31 cellular contexts compared by ENCODE assay signal in the genomic region with DNA sequence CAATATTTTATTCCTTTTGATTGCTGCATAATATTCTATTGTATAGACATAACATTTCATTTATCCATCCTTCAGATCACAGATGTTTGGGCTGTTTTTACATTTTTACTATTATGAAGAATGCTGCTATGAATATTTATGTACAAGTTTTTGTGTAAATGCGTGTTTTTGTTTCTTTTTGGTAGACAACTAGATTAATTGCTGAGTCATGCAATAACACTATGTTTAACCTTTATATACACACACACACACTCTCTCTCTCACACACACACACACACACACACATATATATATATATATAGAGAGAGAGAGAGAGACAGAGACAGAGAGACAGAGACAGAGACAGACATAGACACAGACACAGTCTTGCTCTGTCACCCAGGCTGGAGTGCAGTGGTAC.
"Had no signal": no experiment of that assay in that cellular context is flagged by ENCODE, and none has a peak within 500 bp of the region (broad histone marks: within the 10 kb centered on the region; RNA-seq: fewer than 3 reads in every experiment).

No MANE protein-coding gene starts in this region.

- H3K36me3 Mint-ChIP-seq: natural killer cell; neural progenitor cell; stimulated activated memory B cell treated with anti-CD40 and anti-IgM and Interleukin-4, amounts not matched to agents 10 μg/mL and 1 μg/mL and 100 μg/mL, for 72 hours; type B pancreatic cell had no signal

- H3K27ac ChIP-seq: neural progenitor cell, ovary, parathyroid adenoma, psoas muscle, skin epidermis, spleen, suprapubic skin, testis, tibial artery, transverse colon, upper lobe of right lung, uterus had no signal

- H3K27me3 Mint-ChIP-seq: progenitor cell of endocrine pancreas; stimulated activated memory B cell treated with anti-CD40 and anti-IgM and Interleukin-4, amounts not matched to agents 10 μg/mL and 1 μg/mL and 100 μg/mL, for 72 hours; stimulated activated naive CD8-positive, alpha-beta T cell treated with anti-CD3 and anti-CD28 coated beads, Interleukin-15, amount 100 ng/mL, for 72 hours; type B pancreatic cell had no signal

- H3K4me1 Mint-ChIP-seq: natural killer cell; nephron; stimulated activated memory B cell treated with anti-CD40 and anti-IgM and Interleukin-4, amounts not matched to agents 10 μg/mL and 1 μg/mL and 100 μg/mL, for 72 hours; stimulated activated naive CD8-positive, alpha-beta T cell treated with anti-CD3 and anti-CD28 coated beads, Interleukin-15, amount 100 ng/mL, for 72 hours had no signal

- H3K9me3 ChIP-seq: ovary, psoas muscle, suprapubic skin, testis, tibial artery, transverse colon, upper lobe of right lung, uterus had no signal

- H3K27me3 ChIP-seq: neural progenitor cell, ovary, spleen, suprapubic skin, testis, tibial artery, transverse colon, upper lobe of right lung, uterus had no signal

- H3K4me3 ChIP-seq: neural progenitor cell, ovary, psoas muscle, skin epidermis, smooth muscle cell, spleen, suprapubic skin, testis, tibial artery, transverse colon, upper lobe of right lung, uterus had no signal

- H3K9me3 Mint-ChIP-seq: nephron, neural progenitor cell, type B pancreatic cell had no signal

- H3K4me1 ChIP-seq: neural progenitor cell, parathyroid adenoma, psoas muscle, spleen, suprapubic skin, testis, tibial artery, transverse colon, upper lobe of right lung, uterus had no signal

- H3K36me3 ChIP-seq: neural progenitor cell, ovary, spleen, suprapubic skin, tibial artery, transverse colon, upper lobe of right lung, uterus had no signal

- DNase-seq: natural killer cell; occipital lobe; ovary; posterior cingulate gyrus; psoas muscle; right cardiac atrium; spleen; stimulated activated CD4-positive, alpha-beta T cell treated with anti-CD3 and anti-CD28 coated beads, Interleukin-12 subunit alpha, Interleukin-12 subunit beta, amount 100 ng/mL, for 4 hours; stimulated activated CD4-positive, alpha-beta T cell treated with anti-CD3 and anti-CD28 coated beads, Interleukin-1b, Interleukin-23, amount 100 ng/mL, for 48 hours; stimulated activated CD4-positive, alpha-beta T cell treated with anti-CD3 and anti-CD28 coated beads, Interleukin-4, amount 100 ng/mL, for 1 hour; stimulated activated CD4-positive, alpha-beta T cell treated with anti-CD3 and anti-CD28 coated beads, Interleukin-4, amount 100 ng/mL, for 4 hours; stimulated activated CD8-positive, alpha-beta memory T cell treated with anti-CD3 and anti-CD28 coated beads, Interleukin-4, amount 100 ng/mL, for 48 hours; stimulated activated naive CD4-positive, alpha-beta T cell; stimulated activated naive CD8-positive, alpha-beta T cell treated with anti-CD3 and anti-CD28 coated beads, Interleukin-15, amount 100 ng/mL, for 72 hours; stimulated activated naive CD8-positive, alpha-beta T cell treated with anti-CD3 and anti-CD28 coated beads, Interleukin-15, Interleukin-2, amounts not matched to agents 100 U/mL and 50 U/mL, for 24 hours; substantia nigra; testis; tibial artery; transverse colon; upper lobe of right lung; uterus had no signal

- H3K4me2 ChIP-seq: neural progenitor cell, smooth muscle cell had no signal

- H3K4me3 Mint-ChIP-seq: natural killer cell; nephron; neural progenitor cell; stimulated activated memory B cell treated with anti-CD40 and anti-IgM and Interleukin-4, amounts not matched to agents 10 μg/mL and 1 μg/mL and 100 μg/mL, for 72 hours; stimulated activated naive CD8-positive, alpha-beta T cell treated with anti-CD3 and anti-CD28 coated beads, Interleukin-15, amount 100 ng/mL, for 72 hours; type B pancreatic cell had no signal

- H3K27ac Mint-ChIP-seq: natural killer cell; nephron; neural progenitor cell; progenitor cell of endocrine pancreas; stimulated activated memory B cell treated with anti-CD40 and anti-IgM and Interleukin-4, amounts not matched to agents 10 μg/mL and 1 μg/mL and 100 μg/mL, for 72 hours; stimulated activated naive CD8-positive, alpha-beta T cell treated with anti-CD3 and anti-CD28 coated beads, Interleukin-15, amount 100 ng/mL, for 72 hours; type B pancreatic cell had no signal

- H3K9ac ChIP-seq: neural progenitor cell, parathyroid adenoma had no signal

- ATAC-seq: natural killer cell; psoas muscle; right cardiac atrium; sciatic nerve; stimulated activated memory B cell treated with anti-CD40 and anti-IgM and Interleukin-4, amounts not matched to agents 10 μg/mL and 1 μg/mL and 100 μg/mL, for 72 hours; stimulated activated naive CD8-positive, alpha-beta T cell treated with anti-CD3 and anti-CD28 coated beads, Interleukin-15, amount 100 ng/mL, for 72 hours; stimulated activated naive CD8-positive, alpha-beta T cell treated with anti-CD3 and anti-CD28 coated beads, Interleukin-15, Interleukin-2, amounts not matched to agents 100 U/mL and 50 U/mL, for 24 hours; upper lobe of right lung had no signal

- H3K79me2 ChIP-seq: parathyroid adenoma had no signal

- H2AFZ ChIP-seq: neural progenitor cell, parathyroid adenoma had no signal
